ENCODE assay signal across 19 cellular contexts in genomic region chr7:135721198-135721820, GRCh38. TPM values are rescaled to one million over a fixed set of nuclear protein-coding genes. Genes with fewer than 3 reads are reported as not detected.
DNase-seq lines count a peak whose midpoint lies in the region; ATAC-seq, FAIRE-seq and TF ChIP-seq lines count a peak whose summit lies in the region.
"Had no signal": no experiment of that assay in that cellular context is flagged by ENCODE, and none has a peak within 500 bp of the region (broad histone marks: within the 10 kb centered on the region; RNA-seq: fewer than 3 reads in every experiment).

No MANE protein-coding gene starts in this region.

- TF ChIP-seq POLR2A in IMR-90 (IDR thresholded peaks at IDR 0.05; ENCODE audit: low read depth, low read length) (no peak), H1 (IDR thresholded peaks at IDR 0.05; ENCODE audit: control extremely low read depth in 1 of 2, low read depth in 2 of 2, low read length in 2 of 2) (no peak)

- POLR2A ChIA-PET in IMR-90 (lab: Charles Lee; ENCODE audit: unreplicated experiment), result no interaction called here
- POLR2A ChIA-PET in H1 (lab: Charles Lee; ENCODE audit: partially characterized antibody), result interaction anchor here (1.4 kb wide), 1 partner anchor 11 kb away, joined by 3 read pairs; no protein-coding TSS in a partner anchor

- no peak overlapping the region for H2BK120ac ChIP-seq in IMR-90 (ENCODE audit: low read depth, low read length)
- H2BK120ac ChIP-seq in H1 (replicated peaks; ENCODE audit: low read depth, low read length), result no peak overlapping the region
- H2BK120ac ChIP-seq in neuronal stem cell (ENCODE audit: low read depth, low read length), result no peak overlapping the region
- no peak overlapping the region for H2BK120ac ChIP-seq in mesenchymal stem cell (ENCODE audit: low read depth, low read length)

- H3K18ac ChIP-seq in IMR-90 (ENCODE audit: low read depth, low read length), result no peak overlapping the region
- no peak overlapping the region for H3K18ac ChIP-seq in H1 (ENCODE audit: extremely low read depth, low read length)
- peak overlapping the region; percentile 69 for H3K18ac ChIP-seq in neuronal stem cell (ENCODE audit: low read length)
- no peak overlapping the region for H3K18ac ChIP-seq in mesenchymal stem cell (ENCODE audit: low read depth in 1 of 2, low read length in 2 of 2)

- H2BK20ac ChIP-seq in IMR-90 (ENCODE audit: low read depth, low read length) (no peak overlapping the region), H1 (ENCODE audit: low read length) (no peak overlapping the region)

- H4K20me1 ChIP-seq in GM23338 (replicated peaks; ENCODE audit: insufficient read depth) (no peaks in the 10 kb centered on the region), IMR-90 (ENCODE audit: insufficient read depth, low read length) (no peaks in the 10 kb centered on the region), H1 (replicated peaks in 1 of 2; ENCODE audit: control insufficient read depth in 1 of 2, insufficient read depth in 2 of 2, low read length in 2 of 2) (no peaks in the 10 kb centered on the region)

- TF ChIP-seq RAD21 in IMR-90 (IDR thresholded peaks at IDR 0.05; ENCODE audit: low read length), result no peak
- TF ChIP-seq RAD21 in H1 (IDR thresholded peaks at IDR 0.05 in 1 of 2, conservative IDR thresholded peaks at IDR 0.05 in 1 of 2; ENCODE audit: low read depth in 2 of 2, low read length in 2 of 2), result no peak

- H3F3A ChIP-seq in GM23338 (replicated peaks; ENCODE audit: low read depth), result no peaks in the 10 kb centered on the region

- no peak overlapping the region for H4K8ac ChIP-seq in IMR-90 (ENCODE audit: low read depth in 2 of 2, low read length in 2 of 2)
- H4K8ac ChIP-seq in H1 (ENCODE audit: extremely low read depth, insufficient read depth, low read length), result peak overlapping the region; percentile 9; the same call in 1 of the 2 replicates
- no peak overlapping the region for H4K8ac ChIP-seq in neuronal stem cell (ENCODE audit: low read depth, low read length)
- H4K8ac ChIP-seq in mesenchymal stem cell (ENCODE audit: low read length), result no peak overlapping the region

- H3K56ac ChIP-seq in IMR-90 (ENCODE audit: extremely low read depth, insufficient read depth, low read length) (no peak overlapping the region), H1 (replicated peaks; ENCODE audit: insufficient read length, low read depth, low read length) (no peak overlapping the region)

- H2AFZ ChIP-seq in GM23338 (no peak overlapping the region), IMR-90 (replicated peaks; ENCODE audit: low read length, poor library complexity) (peak overlapping the region; percentile 23), H1 (ENCODE audit: low read length) (no peak overlapping the region; the same call in 1 of the 2 replicates), neuronal stem cell (ENCODE audit: low read length) (no peak overlapping the region), mesenchymal stem cell (ENCODE audit: low read depth, low read length) (no peak overlapping the region)

- no peak for TF ChIP-seq CTCF in GM23338 (conservative IDR thresholded peaks at IDR 0.05; ENCODE audit: low read depth in 2 of 2)
- TF ChIP-seq CTCF in IMR-90 (conservative IDR thresholded peaks at IDR 0.05; ENCODE audit: low read depth, low read length), result no peak
- no peak for TF ChIP-seq CTCF in H1 (IDR thresholded peaks at IDR 0.05; ENCODE audit: control extremely low read depth in 1 of 3, insufficient read depth in 1 of 3, low read depth in 1 of 3, low read length in 3 of 3)

- H3K9me1 ChIP-seq in IMR-90 (ENCODE audit: insufficient read depth, low read length), result no peaks in the 10 kb centered on the region

- no peaks in the 10 kb centered on the region; the same call in 1 of the 2 replicates for H3K36me3 ChIP-seq in GM23338 (ENCODE audit: insufficient read depth)
- H3K36me3 ChIP-seq in IMR-90 (ENCODE audit: control insufficient read depth, insufficient read depth, low read length), result no peaks in the 10 kb centered on the region
- H3K36me3 ChIP-seq in H1 (ENCODE audit: control insufficient read depth in 2 of 4, insufficient read depth in 4 of 4, low read length in 3 of 4), result no peaks in the 10 kb centered on the region
- H3K36me3 ChIP-seq in neuronal stem cell (replicated peaks in 1 of 2; ENCODE audit: control insufficient read depth in 2 of 2, insufficient read depth in 2 of 2, low read length in 2 of 2), result no peaks in the 10 kb centered on the region
- H3K36me3 ChIP-seq in mesenchymal stem cell (ENCODE audit: control insufficient read depth in 1 of 2, insufficient read depth in 2 of 2, low read depth in 1 of 2, low read length in 2 of 2), result peaks cover 0 to 77% of the 10 kb centered on the region in 2 experiments

- 86% methylated on average over 11 of the region's 21 CpGs; no CpG with 5 or more reads in 1 of the 2 experiments for WGBS in IMR-90 (ENCODE audit: extremely low coverage in 2 of 2, insufficient read length in 1 of 2), 2 experiments
- WGBS in H1 (ENCODE audit: extremely low coverage in 1 of 2, insufficient coverage in 1 of 2, insufficient read length in 1 of 2, insufficient replicate concordance in 2 of 2, low coverage in 1 of 2, low lambda C conversion rate in 2 of 2, missing lambda C conversion rate in 1 of 2), 2 experiments, result 93% methylated on average over 21 of the region's 21 CpGs; no CpG with 5 or more reads in 1 of the 2 experiments
- WGBS in neuronal stem cell (ENCODE audit: extremely low coverage in 2 of 2, insufficient read length in 2 of 2, insufficient replicate concordance in 1 of 2), 2 donors, result no CpG with 5 or more reads among the region's 21 CpGs
- WGBS in mesenchymal stem cell, result 97% methylated on average over 21 of the region's 21 CpGs

- H3K4me3 ChIP-seq in GM23338, result no peak overlapping the region
- no peak overlapping the region for H3K4me3 ChIP-seq in IMR-90 (ENCODE audit: insufficient read depth, low read depth, low read length)
- no peak overlapping the region for H3K4me3 ChIP-seq in H1 (ENCODE audit: extremely low read depth in 1 of 4, insufficient read depth in 2 of 4, low read depth in 3 of 4, low read length in 4 of 4)
- H3K4me3 ChIP-seq in neuronal stem cell (ENCODE audit: low read length in 2 of 2), result peak overlapping the region in 1 of 2 donors; percentile 49
- H3K4me3 ChIP-seq in mesenchymal stem cell (ENCODE audit: insufficient read depth in 1 of 2, low read depth in 1 of 2, low read length in 2 of 2), result no peak overlapping the region

- H3K4ac ChIP-seq in IMR-90 (ENCODE audit: low read depth, low read length), result no peak overlapping the region
- H3K4ac ChIP-seq in H1 (replicated peaks; ENCODE audit: insufficient read length, low read depth, low read length), result no peak overlapping the region
- no peak overlapping the region for H3K4ac ChIP-seq in neuronal stem cell (ENCODE audit: low read length)
- no peak overlapping the region for H3K4ac ChIP-seq in mesenchymal stem cell (ENCODE audit: low read depth in 1 of 2, low read length in 2 of 2)

- H2AK9ac ChIP-seq in IMR-90 (replicated peaks; ENCODE audit: low read depth, low read length, poor library complexity), result no peak overlapping the region

- H2BK5ac ChIP-seq in IMR-90 (ENCODE audit: low read depth, low read length, poor library complexity, severe bottlenecking), result no peak overlapping the region
- no peak overlapping the region for H2BK5ac ChIP-seq in H1 (ENCODE audit: low read depth, low read length)
- H2BK5ac ChIP-seq in neuronal stem cell (ENCODE audit: low read length), result no peak overlapping the region
- no peak overlapping the region for H2BK5ac ChIP-seq in mesenchymal stem cell (ENCODE audit: low read depth, low read length, poor library complexity, severe bottlenecking)

- no peak overlapping the region for H3K4me3 Mint-ChIP-seq in GM23338
- H3K4me3 Mint-ChIP-seq: CD14-positive monocyte; CD4-positive, alpha-beta memory T cell; HFFc6; IgD-negative memory B cell had no signal

- H3K4me2 ChIP-seq in GM23338 (no peak overlapping the region), IMR-90 (ENCODE audit: low read depth, low read length) (no peak overlapping the region), H1 (ENCODE audit: insufficient read depth in 1 of 2, low read depth in 2 of 2, low read length in 2 of 2) (no peak overlapping the region), neuronal stem cell (ENCODE audit: insufficient read depth, low read length, poor library complexity, severe bottlenecking) (no peak overlapping the region), mesenchymal stem cell (ENCODE audit: low read length, poor library complexity, severe bottlenecking) (no peak overlapping the region)

- dilution Hi-C loops in IMR-90 (cut with HindIII; ENCODE audit: low sequenced_read_pairs, unreplicated experiment), result no loop called here

- H3K23me2 ChIP-seq in H1 (ENCODE audit: low read depth, low read length), result no peaks in the 10 kb centered on the region

- H3K79me2 ChIP-seq in GM23338 (replicated peaks; ENCODE audit: insufficient read depth), result no peaks in the 10 kb centered on the region
- no peaks in the 10 kb centered on the region for H3K79me2 ChIP-seq in H1 (ENCODE audit: control insufficient read depth in 1 of 2, insufficient read depth in 2 of 2, low read length in 2 of 2)

- no peak for FAIRE-seq in H1 (lab: Jason Lieb, UNC)
- FAIRE-seq: A204.1, HTR-8/SVneo had no signal

- no peaks in the 10 kb centered on the region for H3K27me3 ChIP-seq in GM23338 (ENCODE audit: insufficient read depth)
- H3K27me3 ChIP-seq in IMR-90 (ENCODE audit: control insufficient read depth, insufficient read depth, low read length), result no peaks in the 10 kb centered on the region
- H3K27me3 ChIP-seq in H1 (replicated peaks in 1 of 4; ENCODE audit: control insufficient read depth in 3 of 4, extremely low read depth in 1 of 4, insufficient read depth in 3 of 4, low read length in 3 of 4), result no peaks in the 10 kb centered on the region
- peaks cover 0 to 6% (median 0%) of the 10 kb centered on the region in 3 experiments for H3K27me3 ChIP-seq in neuronal stem cell (ENCODE audit: control insufficient read depth in 3 of 3, insufficient read depth in 3 of 3, low read depth in 1 of 3, low read length in 3 of 3)
- peaks cover 0 to 70% of the 10 kb centered on the region in 2 experiments for H3K27me3 ChIP-seq in mesenchymal stem cell (ENCODE audit: control insufficient read depth in 1 of 2, insufficient read depth in 1 of 2, low read length in 2 of 2)

- no peak for TF ChIP-seq EP300 in H1 (IDR thresholded peaks at IDR 0.05; ENCODE audit: borderline replicate concordance in 1 of 2, low read depth in 2 of 2, low read length in 2 of 2)

- H3K23ac ChIP-seq in IMR-90 (ENCODE audit: low read depth, low read length) (no peak overlapping the region), H1 (ENCODE audit: insufficient read length) (no peak overlapping the region), neuronal stem cell (ENCODE audit: low read depth, low read length, poor library complexity) (peak overlapping the region; percentile 48), mesenchymal stem cell (ENCODE audit: low read length in 2 of 2) (no peak overlapping the region)

- CTCF ChIA-PET in IMR-90 (lab: Yijun Ruan, JAX) (interaction anchor here (1.2 kb wide), 1 partner anchor 14 kb away, joined by 3 read pairs; no protein-coding TSS in a partner anchor), H1 (lab: Charles Lee; ENCODE audit: partially characterized antibody) (interaction anchor here (0.8 to 10.7 kb wide), 9 partner anchors 9 to 79 kb away, joined by 3 to 110 read pairs (median 3); no protein-coding TSS in a partner anchor)

- H2AK5ac ChIP-seq in IMR-90 (ENCODE audit: low read depth, low read length) (no peak overlapping the region), H1 (ENCODE audit: low read depth, low read length) (no peak overlapping the region), neuronal stem cell (ENCODE audit: low read depth, low read length) (no peak overlapping the region), mesenchymal stem cell (ENCODE audit: low read length, severe bottlenecking) (no peak overlapping the region)

- H4K91ac ChIP-seq in IMR-90 (ENCODE audit: insufficient read depth, low read depth, low read length) (no peak overlapping the region), H1 (replicated peaks; ENCODE audit: insufficient read length, low read length) (no peak overlapping the region), neuronal stem cell (ENCODE audit: low read depth, low read length, poor library complexity) (no peak overlapping the region), mesenchymal stem cell (ENCODE audit: low read length) (no peak overlapping the region)

- intact Hi-C loops in IMR-90 (cut with micrococcal nuclease), result no loop called here

- H2BK15ac ChIP-seq in IMR-90 (ENCODE audit: low read depth, low read length) (no peak overlapping the region), H1 (ENCODE audit: low read length) (no peak overlapping the region), neuronal stem cell (ENCODE audit: low read length) (no peak overlapping the region), mesenchymal stem cell (ENCODE audit: low read depth, poor library complexity, severe bottlenecking) (no peak overlapping the region)

- H3K9me3 Mint-ChIP-seq in GM23338, result no peaks in the 10 kb centered on the region
- H3K9me3 Mint-ChIP-seq: CD4-positive, alpha-beta memory T cell; HFFc6; IgD-negative memory B cell had no signal

- peak; percentile 82 for ATAC-seq in GM23338
- ATAC-seq in IMR-90 (ENCODE audit: low read depth), result no peak
- ATAC-seq in GM18511 (IDR thresholded peaks at IDR 0.05; ENCODE audit: unreplicated experiment), result no peak
- ATAC-seq: HCT116 had no signal

- H4K5ac ChIP-seq in IMR-90 (ENCODE audit: low read depth, low read length) (no peak overlapping the region), H1 (ENCODE audit: insufficient read length, low read depth, low read length) (no peak overlapping the region)

- no peak overlapping the region for H3K27ac Mint-ChIP-seq in GM23338
- H3K27ac Mint-ChIP-seq: CD14-positive monocyte; CD4-positive, alpha-beta memory T cell; HFFc6; IgD-negative memory B cell had no signal

- H2BK12ac ChIP-seq in H1 (ENCODE audit: low read depth, low read length) (no peak overlapping the region), neuronal stem cell (ENCODE audit: low read length) (no peak overlapping the region), mesenchymal stem cell (ENCODE audit: low read length in 2 of 2) (no peak overlapping the region)

- no peaks in the 10 kb centered on the region for H3K9me2 ChIP-seq in GM23338 (ENCODE audit: insufficient read depth)

- DNase-seq in GM23338 (ENCODE audit: low spot score) (peak; percentile 26), IMR-90 (no peak), H1 (ENCODE audit: low read depth in 1 of 2, low spot score in 2 of 2) (no peak), neuronal stem cell (ENCODE audit: low spot score) (no peak), mesenchymal stem cell (no peak), C1 segment of cervical spinal cord (lab: John Stamatoyannopoulos, UW) (no peak)
- DNase-seq: ACHN; CD4-positive, alpha-beta memory T cell; DMS79 treated with DMSO at 0.1 percent for 48 hours; GF-D8; HFFc6; KG1 had no signal

- BruUV-seq in IMR-90 (replicated peaks; lab: Mats Ljungman, UMichigan), result no TSS peak

- H3K36me3 Mint-ChIP-seq in GM23338 (ENCODE audit: low read depth), result no peaks in the 10 kb centered on the region
- H3K36me3 Mint-ChIP-seq: CD14-positive monocyte; CD4-positive, alpha-beta memory T cell had no signal

- H3K4me1 Mint-ChIP-seq in GM23338, result peaks cover 2% of the 10 kb centered on the region; the same call in 2 of the 3 replicates
- H3K4me1 Mint-ChIP-seq: CD4-positive, alpha-beta memory T cell; IgD-negative memory B cell had no signal

- H3K27me3 Mint-ChIP-seq in GM23338 (ENCODE audit: insufficient read depth, low read depth, poor library complexity), result peaks cover 7% of the 10 kb centered on the region

- no peak overlapping the region for H3K9ac ChIP-seq in IMR-90 (ENCODE audit: low read depth, low read length)
- no peak overlapping the region for H3K9ac ChIP-seq in H1 (replicated peaks in 1 of 4; ENCODE audit: extremely low read depth in 1 of 4, low read depth in 3 of 4, low read length in 3 of 4)
- no peak overlapping the region for H3K9ac ChIP-seq in neuronal stem cell (ENCODE audit: low read depth, low read length, poor library complexity)
- no peak overlapping the region for H3K9ac ChIP-seq in mesenchymal stem cell (ENCODE audit: low read length)

- no peaks in the 10 kb centered on the region for H3K79me1 ChIP-seq in IMR-90 (ENCODE audit: low read depth in 1 of 2, low read length in 2 of 2)
- no peaks in the 10 kb centered on the region for H3K79me1 ChIP-seq in H1 (ENCODE audit: low read depth, low read length)
- H3K79me1 ChIP-seq in neuronal stem cell (ENCODE audit: low read depth, low read length), result no peaks in the 10 kb centered on the region
- no peaks in the 10 kb centered on the region for H3K79me1 ChIP-seq in mesenchymal stem cell (replicated peaks; ENCODE audit: low read length, poor library complexity, severe bottlenecking)

- in situ Hi-C loops in IMR-90 (cut with MboI; ENCODE audit: low sequenced_read_pairs), result no loop called here

- H3K27ac ChIP-seq in GM23338 (ENCODE audit: low read depth) (no peak overlapping the region), IMR-90 (ENCODE audit: insufficient read depth, low read length) (no peak overlapping the region), H1 (ENCODE audit: low read depth, low read length) (no peak overlapping the region), neuronal stem cell (replicated peaks; ENCODE audit: low read length) (no peak overlapping the region), mesenchymal stem cell (ENCODE audit: low read length, poor library complexity, severe bottlenecking) (no peak overlapping the region)

- no peak overlapping the region for H3K14ac ChIP-seq in IMR-90 (replicated peaks; ENCODE audit: low read depth, low read length)
- H3K14ac ChIP-seq in H1 (ENCODE audit: insufficient read length), result no peak overlapping the region
- no peak overlapping the region for H3K14ac ChIP-seq in neuronal stem cell (ENCODE audit: low read length)
- no peak overlapping the region for H3K14ac ChIP-seq in mesenchymal stem cell (ENCODE audit: low read length in 2 of 2)

- H3K4me1 ChIP-seq in GM23338 (ENCODE audit: insufficient read depth) (no peaks in the 10 kb centered on the region), IMR-90 (ENCODE audit: control insufficient read depth, insufficient read depth, low read length) (0 out of 2 replicates have a peak, but pooled peaks cover 2% of the 10 kb centered on the region), H1 (replicated peaks in 1 of 4; ENCODE audit: control insufficient read depth in 3 of 4, insufficient read depth in 4 of 4, low read length in 3 of 4) (peaks cover 0 to 3% (median 1%) of the 10 kb centered on the region in 4 experiments; a peak in 2 of 7 replicates), neuronal stem cell (ENCODE audit: control insufficient read depth in 2 of 2, insufficient read depth in 1 of 2, low read depth in 1 of 2, low read length in 2 of 2) (peaks cover 12 to 13% of the 10 kb centered on the region in 2 donors), mesenchymal stem cell (ENCODE audit: control insufficient read depth, insufficient read depth, low read depth, low read length) (no peaks in the 10 kb centered on the region)

- H3K9me3 ChIP-seq in IMR-90 (ENCODE audit: control insufficient read depth, insufficient read depth, low read length), result no peaks in the 10 kb centered on the region
- H3K9me3 ChIP-seq in H1 (ENCODE audit: insufficient read depth in 2 of 2, low read depth in 1 of 2, low read length in 1 of 2), result no peaks in the 10 kb centered on the region
- H3K9me3 ChIP-seq in neuronal stem cell (replicated peaks in 1 of 2; ENCODE audit: control insufficient read depth in 2 of 2, insufficient read depth in 1 of 2, low read depth in 1 of 2, low read length in 2 of 2), result no peaks in the 10 kb centered on the region
- no peaks in the 10 kb centered on the region for H3K9me3 ChIP-seq in mesenchymal stem cell (ENCODE audit: control insufficient read depth, low read length)

RNA-seq across cellular contexts. Expression of gene SLC13A4, which starts 6.7 kb away (rescaled TPM):
- 1.7 and 2.4 TPM in 2 replicates for total RNA-seq in GM23338 (2014; rRNA removed; shearing (Covaris generic))
- polyA plus RNA-seq in GM23338 (2016; fragmentation: Nextera tagmentation; extraction: Ambion mirVana) (2.3 TPM in 2 replicates), IMR-90 (2012; rRNA removed) (0.10 TPM in 1 of 2 replicates, not detected in the other), H1 (2011; rRNA removed) (5.9 and 7.5 TPM in 2 replicates)
- total RNA-seq in IMR-90 (2012; rRNA removed), result 0.56 TPM in 1 of 2 replicates, not detected in the other
- 0.12 and 0.23 TPM in 2 replicates for polyA plus RNA-seq in IMR-90 (2012; cell fraction: cytosol; rRNA removed)
- polyA plus RNA-seq in IMR-90 (2012; cell fraction: nucleus; rRNA removed; ENCODE audit: low replicate concordance), result 0.16 and 0.32 TPM in 2 replicates
- total RNA-seq in H1 (2021; fragmentation: NEBNext Ultra II Directional; extraction: Animal tissue kit (Norgen Biotek cat#: 25700)), result 3.7 and 3.9 TPM in 2 replicates
- 5.9 TPM for polyA plus RNA-seq in H1 (2011; cell fraction: cytosol; rRNA removed)
- polyA plus RNA-seq in H1 (2011; cell fraction: nucleus; rRNA removed), result 8.6 TPM
- 5.2 to 7.9 TPM (median 6.0 TPM) in 4 replicates for polyA plus RNA-seq in H1 (2012, experiment 1 of 2)
- polyA plus RNA-seq in H1 (2012, experiment 2 of 2), result 2.0 TPM
- polyA plus RNA-seq in H1 (2013, experiment 1 of 2), result 5.7 TPM
- 5.8 TPM for polyA plus RNA-seq in H1 (2013, experiment 2 of 2)
- 7.0 and 11.1 TPM in 2 replicates for polyA minus RNA-seq in H1 (2011; rRNA and poly(A)+ RNA removed)
- polyA minus RNA-seq in H1 (2011; cell fraction: cytosol; rRNA and poly(A)+ RNA removed), result 2.4 TPM
- 7.2 TPM for polyA minus RNA-seq in H1 (2011; cell fraction: nucleus; rRNA and poly(A)+ RNA removed)
- 5.0 TPM for polyA plus RNA-seq in neuronal stem cell (2013, experiment 1 of 2)
- 4.6 TPM for polyA plus RNA-seq in neuronal stem cell (2013, experiment 2 of 2)
- not detected for polyA plus RNA-seq in mesenchymal stem cell (2013, experiment 1 of 2)
- polyA plus RNA-seq in mesenchymal stem cell (2013, experiment 2 of 2), result 0.05 TPM
- total RNA-seq: CD4-positive, alpha-beta memory T cell; H4 had no signal
- polyA plus RNA-seq: CD14-positive monocyte had no signal

RNA-seq across cellular contexts. Expression of gene FAM180A, which starts 27.3 kb away (rescaled TPM):
- not detected in 2 replicates for total RNA-seq in GM23338 (2014; rRNA removed; shearing (Covaris generic))
- polyA plus RNA-seq in GM23338 (2016; fragmentation: Nextera tagmentation; extraction: Ambion mirVana), result not detected in 2 replicates
- total RNA-seq in IMR-90 (2012; rRNA removed), result 1.3 and 1.4 TPM in 2 replicates
- 2.0 and 2.2 TPM in 2 replicates for polyA plus RNA-seq in IMR-90 (2012; rRNA removed)
- 0.35 and 1.9 TPM in 2 replicates for polyA plus RNA-seq in IMR-90 (2012; cell fraction: cytosol; rRNA removed)
- polyA plus RNA-seq in IMR-90 (2012; cell fraction: nucleus; rRNA removed; ENCODE audit: low replicate concordance), result 0.73 and 1.5 TPM in 2 replicates
- total RNA-seq in H1 (2021; fragmentation: NEBNext Ultra II Directional; extraction: Animal tissue kit (Norgen Biotek cat#: 25700)), result not detected in 2 replicates
- not detected in 2 replicates for polyA plus RNA-seq in H1 (2011; rRNA removed)
- polyA plus RNA-seq in H1 (2011; cell fraction: cytosol; rRNA removed), result not detected
- not detected for polyA plus RNA-seq in H1 (2011; cell fraction: nucleus; rRNA removed)
- not detected in 4 replicates for polyA plus RNA-seq in H1 (2012, experiment 1 of 2)
- polyA plus RNA-seq in H1 (2012, experiment 2 of 2), result not detected
- not detected for polyA plus RNA-seq in H1 (2013, experiment 1 of 2)
- not detected for polyA plus RNA-seq in H1 (2013, experiment 2 of 2)
- not detected in 2 replicates for polyA minus RNA-seq in H1 (2011; rRNA and poly(A)+ RNA removed)
- not detected for polyA minus RNA-seq in H1 (2011; cell fraction: cytosol; rRNA and poly(A)+ RNA removed)
- not detected for polyA minus RNA-seq in H1 (2011; cell fraction: nucleus; rRNA and poly(A)+ RNA removed)
- polyA plus RNA-seq in neuronal stem cell (2013, experiment 1 of 2), result not detected
- not detected for polyA plus RNA-seq in neuronal stem cell (2013, experiment 2 of 2)
- not detected for polyA plus RNA-seq in mesenchymal stem cell (2013, experiment 1 of 2)
- polyA plus RNA-seq in mesenchymal stem cell (2013, experiment 2 of 2), result not detected
- total RNA-seq: CD4-positive, alpha-beta memory T cell had no signal
- polyA plus RNA-seq: CD14-positive monocyte; CD4-positive, alpha-beta memory T cell; IgD-negative memory B cell had no signal

RNA-seq across cellular contexts. Expression of gene STMP1, which starts 59.0 kb away (rescaled TPM):
- 23.0 and 25.1 TPM in 2 replicates for total RNA-seq in GM23338 (2014; rRNA removed; shearing (Covaris generic))
- polyA plus RNA-seq in GM23338 (2016; fragmentation: Nextera tagmentation; extraction: Ambion mirVana), result 71.8 and 78.4 TPM in 2 replicates
- total RNA-seq in IMR-90 (2012; rRNA removed), result 6.1 and 11.9 TPM in 2 replicates
- polyA plus RNA-seq in IMR-90 (2012; rRNA removed), result 22.5 and 28.3 TPM in 2 replicates
- polyA plus RNA-seq in IMR-90 (2012; cell fraction: cytosol; rRNA removed), result 5.2 and 13.9 TPM in 2 replicates
- polyA plus RNA-seq in IMR-90 (2012; cell fraction: nucleus; rRNA removed; ENCODE audit: low replicate concordance), result 1.3 and 9.0 TPM in 2 replicates
- total RNA-seq in H1 (2021; fragmentation: NEBNext Ultra II Directional; extraction: Animal tissue kit (Norgen Biotek cat#: 25700)), result 36.7 and 36.9 TPM in 2 replicates
- polyA plus RNA-seq in H1 (2011; rRNA removed), result 14.3 and 22.7 TPM in 2 replicates
- polyA plus RNA-seq in H1 (2011; cell fraction: cytosol; rRNA removed), result 20.7 TPM
- polyA plus RNA-seq in H1 (2011; cell fraction: nucleus; rRNA removed), result 7.9 TPM
- 20.4 to 33.0 TPM (median 21.8 TPM) in 4 replicates for polyA plus RNA-seq in H1 (2012, experiment 1 of 2)
- polyA plus RNA-seq in H1 (2012, experiment 2 of 2), result 14.9 TPM
- polyA plus RNA-seq in H1 (2013, experiment 1 of 2), result 35.3 TPM
- 35.1 TPM for polyA plus RNA-seq in H1 (2013, experiment 2 of 2)
- 12.7 and 13.7 TPM in 2 replicates for polyA minus RNA-seq in H1 (2011; rRNA and poly(A)+ RNA removed)
- polyA minus RNA-seq in H1 (2011; cell fraction: cytosol; rRNA and poly(A)+ RNA removed), result 14.7 TPM
- polyA minus RNA-seq in H1 (2011; cell fraction: nucleus; rRNA and poly(A)+ RNA removed), result 22.0 TPM
- 60.7 TPM for polyA plus RNA-seq in neuronal stem cell (2013, experiment 1 of 2)
- polyA plus RNA-seq in neuronal stem cell (2013, experiment 2 of 2), result 60.6 TPM
- 36.7 TPM for polyA plus RNA-seq in mesenchymal stem cell (2013, experiment 1 of 2)
- 39.1 TPM for polyA plus RNA-seq in mesenchymal stem cell (2013, experiment 2 of 2)
